1 cellular context compared by ENCODE assay signal in the genomic region with DNA sequence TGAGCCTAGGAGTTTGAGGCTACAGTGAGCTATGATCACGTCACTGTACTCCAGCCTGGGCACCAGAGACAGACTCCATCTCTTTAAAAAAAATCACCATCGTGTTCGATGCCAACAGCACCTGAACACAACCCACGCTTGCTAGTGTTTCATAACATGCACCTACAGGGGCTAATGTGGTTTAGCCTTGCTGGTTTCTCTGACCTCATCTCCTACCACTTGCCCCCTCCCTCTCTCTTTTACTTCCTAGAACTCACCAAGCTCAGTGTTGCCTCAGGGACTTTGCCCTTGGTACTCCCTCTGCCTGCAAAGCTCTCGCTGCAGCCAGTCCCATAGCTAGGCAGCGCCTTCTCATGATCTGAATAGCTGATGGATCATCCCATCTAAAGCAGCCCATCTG.
TF ChIP-seq lines count a peak whose summit lies in the region.

No MANE protein-coding gene starts in this region.

TF ChIP-seq in HepG2, 621 proteins besides CTCF, POLR2A, EP300 and RAD21 (continued from another document and continues in another):
- TF ChIP-seq, protein P1, sequence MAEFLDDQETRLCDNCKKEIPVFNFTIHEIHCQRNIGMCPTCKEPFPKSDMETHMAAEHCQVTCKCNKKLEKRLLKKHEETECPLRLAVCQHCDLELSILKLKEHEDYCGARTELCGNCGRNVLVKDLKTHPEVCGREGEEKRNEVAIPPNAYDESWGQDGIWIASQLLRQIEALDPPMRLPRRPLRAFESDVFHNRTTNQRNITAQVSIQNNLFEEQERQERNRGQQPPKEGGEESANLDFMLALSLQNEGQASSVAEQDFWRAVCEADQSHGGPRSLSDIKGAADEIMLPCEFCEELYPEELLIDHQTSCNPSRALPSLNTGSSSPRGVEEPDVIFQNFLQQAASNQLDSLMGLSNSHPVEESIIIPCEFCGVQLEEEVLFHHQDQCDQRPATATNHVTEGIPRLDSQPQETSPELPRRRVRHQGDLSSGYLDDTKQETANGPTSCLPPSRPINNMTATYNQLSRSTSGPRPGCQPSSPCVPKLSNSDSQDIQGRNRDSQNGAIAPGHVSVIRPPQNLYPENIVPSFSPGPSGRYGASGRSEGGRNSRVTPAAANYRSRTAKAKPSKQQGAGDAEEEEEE (CRISPR knock-in tag; IDR thresholded peaks at IDR 0.05; ENCODE audit: borderline replicate concordance), result no peak
- no peak for TF ChIP-seq NR2F2 (IDR thresholded peaks at IDR 0.05; ENCODE audit: borderline replicate concordance, low read depth)
- TF ChIP-seq, protein P2, sequence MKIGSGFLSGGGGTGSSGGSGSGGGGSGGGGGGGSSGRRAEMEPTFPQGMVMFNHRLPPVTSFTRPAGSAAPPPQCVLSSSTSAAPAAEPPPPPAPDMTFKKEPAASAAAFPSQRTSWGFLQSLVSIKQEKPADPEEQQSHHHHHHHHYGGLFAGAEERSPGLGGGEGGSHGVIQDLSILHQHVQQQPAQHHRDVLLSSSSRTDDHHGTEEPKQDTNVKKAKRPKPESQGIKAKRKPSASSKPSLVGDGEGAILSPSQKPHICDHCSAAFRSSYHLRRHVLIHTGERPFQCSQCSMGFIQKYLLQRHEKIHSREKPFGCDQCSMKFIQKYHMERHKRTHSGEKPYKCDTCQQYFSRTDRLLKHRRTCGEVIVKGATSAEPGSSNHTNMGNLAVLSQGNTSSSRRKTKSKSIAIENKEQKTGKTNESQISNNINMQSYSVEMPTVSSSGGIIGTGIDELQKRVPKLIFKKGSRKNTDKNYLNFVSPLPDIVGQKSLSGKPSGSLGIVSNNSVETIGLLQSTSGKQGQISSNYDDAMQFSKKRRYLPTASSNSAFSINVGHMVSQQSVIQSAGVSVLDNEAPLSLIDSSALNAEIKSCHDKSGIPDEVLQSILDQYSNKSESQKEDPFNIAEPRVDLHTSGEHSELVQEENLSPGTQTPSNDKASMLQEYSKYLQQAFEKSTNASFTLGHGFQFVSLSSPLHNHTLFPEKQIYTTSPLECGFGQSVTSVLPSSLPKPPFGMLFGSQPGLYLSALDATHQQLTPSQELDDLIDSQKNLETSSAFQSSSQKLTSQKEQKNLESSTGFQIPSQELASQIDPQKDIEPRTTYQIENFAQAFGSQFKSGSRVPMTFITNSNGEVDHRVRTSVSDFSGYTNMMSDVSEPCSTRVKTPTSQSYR (CRISPR knock-in tag; IDR thresholded peaks at IDR 0.05; ENCODE audit: borderline replicate concordance), result no peak
- no peak for TF ChIP-seq ZNF34 (CRISPR knock-in tag; IDR thresholded peaks at IDR 0.05; ENCODE audit: borderline replicate concordance)
- TF ChIP-seq HMG20B (CRISPR knock-in tag; conservative IDR thresholded peaks at IDR 0.05), result no peak
- peak; percentile 52; the same call in 1 of the 2 replicates for TF ChIP-seq MED1 (CRISPR knock-in tag; IDR thresholded peaks at IDR 0.05)
- TF ChIP-seq, protein P3, sequence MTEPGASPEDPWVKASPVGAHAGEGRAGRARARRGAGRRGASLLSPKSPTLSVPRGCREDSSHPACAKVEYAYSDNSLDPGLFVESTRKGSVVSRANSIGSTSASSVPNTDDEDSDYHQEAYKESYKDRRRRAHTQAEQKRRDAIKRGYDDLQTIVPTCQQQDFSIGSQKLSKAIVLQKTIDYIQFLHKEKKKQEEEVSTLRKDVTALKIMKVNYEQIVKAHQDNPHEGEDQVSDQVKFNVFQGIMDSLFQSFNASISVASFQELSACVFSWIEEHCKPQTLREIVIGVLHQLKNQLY (CRISPR knock-in tag; IDR thresholded peaks at IDR 0.05), result no peak
- no peak for TF ChIP-seq RFX5 (IDR thresholded peaks at IDR 0.05; ENCODE audit: low read depth, low read length)
- no peak for TF ChIP-seq ZNF567 (CRISPR knock-in tag; IDR thresholded peaks at IDR 0.05; ENCODE audit: borderline replicate concordance)
- TF ChIP-seq, protein P4, sequence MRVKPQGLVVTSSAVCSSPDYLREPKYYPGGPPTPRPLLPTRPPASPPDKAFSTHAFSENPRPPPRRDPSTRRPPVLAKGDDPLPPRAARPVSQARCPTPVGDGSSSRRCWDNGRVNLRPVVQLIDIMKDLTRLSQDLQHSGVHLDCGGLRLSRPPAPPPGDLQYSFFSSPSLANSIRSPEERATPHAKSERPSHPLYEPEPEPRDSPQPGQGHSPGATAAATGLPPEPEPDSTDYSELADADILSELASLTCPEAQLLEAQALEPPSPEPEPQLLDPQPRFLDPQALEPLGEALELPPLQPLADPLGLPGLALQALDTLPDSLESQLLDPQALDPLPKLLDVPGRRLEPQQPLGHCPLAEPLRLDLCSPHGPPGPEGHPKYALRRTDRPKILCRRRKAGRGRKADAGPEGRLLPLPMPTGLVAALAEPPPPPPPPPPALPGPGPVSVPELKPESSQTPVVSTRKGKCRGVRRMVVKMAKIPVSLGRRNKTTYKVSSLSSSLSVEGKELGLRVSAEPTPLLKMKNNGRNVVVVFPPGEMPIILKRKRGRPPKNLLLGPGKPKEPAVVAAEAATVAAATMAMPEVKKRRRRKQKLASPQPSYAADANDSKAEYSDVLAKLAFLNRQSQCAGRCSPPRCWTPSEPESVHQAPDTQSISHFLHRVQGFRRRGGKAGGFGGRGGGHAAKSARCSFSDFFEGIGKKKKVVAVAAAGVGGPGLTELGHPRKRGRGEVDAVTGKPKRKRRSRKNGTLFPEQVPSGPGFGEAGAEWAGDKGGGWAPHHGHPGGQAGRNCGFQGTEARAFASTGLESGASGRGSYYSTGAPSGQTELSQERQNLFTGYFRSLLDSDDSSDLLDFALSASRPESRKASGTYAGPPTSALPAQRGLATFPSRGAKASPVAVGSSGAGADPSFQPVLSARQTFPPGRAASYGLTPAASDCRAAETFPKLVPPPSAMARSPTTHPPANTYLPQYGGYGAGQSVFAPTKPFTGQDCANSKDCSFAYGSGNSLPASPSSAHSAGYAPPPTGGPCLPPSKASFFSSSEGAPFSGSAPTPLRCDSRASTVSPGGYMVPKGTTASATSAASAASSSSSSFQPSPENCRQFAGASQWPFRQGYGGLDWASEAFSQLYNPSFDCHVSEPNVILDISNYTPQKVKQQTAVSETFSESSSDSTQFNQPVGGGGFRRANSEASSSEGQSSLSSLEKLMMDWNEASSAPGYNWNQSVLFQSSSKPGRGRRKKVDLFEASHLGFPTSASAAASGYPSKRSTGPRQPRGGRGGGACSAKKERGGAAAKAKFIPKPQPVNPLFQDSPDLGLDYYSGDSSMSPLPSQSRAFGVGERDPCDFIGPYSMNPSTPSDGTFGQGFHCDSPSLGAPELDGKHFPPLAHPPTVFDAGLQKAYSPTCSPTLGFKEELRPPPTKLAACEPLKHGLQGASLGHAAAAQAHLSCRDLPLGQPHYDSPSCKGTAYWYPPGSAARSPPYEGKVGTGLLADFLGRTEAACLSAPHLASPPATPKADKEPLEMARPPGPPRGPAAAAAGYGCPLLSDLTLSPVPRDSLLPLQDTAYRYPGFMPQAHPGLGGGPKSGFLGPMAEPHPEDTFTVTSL (CRISPR knock-in tag; IDR thresholded peaks at IDR 0.05; ENCODE audit: borderline replicate concordance), result no peak
- no peak for TF ChIP-seq SNAPC2 (CRISPR knock-in tag; IDR thresholded peaks at IDR 0.05)
- no peak for TF ChIP-seq ZFP62 (CRISPR knock-in tag; IDR thresholded peaks at IDR 0.05)
- TF ChIP-seq REPIN1 (CRISPR knock-in tag; IDR thresholded peaks at IDR 0.05; ENCODE audit: borderline replicate concordance, low read depth), result no peak
- no peak for TF ChIP-seq ZNF101 (CRISPR knock-in tag; IDR thresholded peaks at IDR 0.05; ENCODE audit: borderline replicate concordance, low read depth)
- TF ChIP-seq, protein P5, sequence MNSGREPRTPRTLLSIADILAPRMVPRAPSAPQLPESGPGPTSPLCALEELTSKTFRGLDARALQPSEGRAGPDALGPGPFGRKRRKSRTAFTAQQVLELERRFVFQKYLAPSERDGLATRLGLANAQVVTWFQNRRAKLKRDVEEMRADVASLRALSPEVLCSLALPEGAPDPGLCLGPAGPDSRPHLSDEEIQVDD (CRISPR knock-in tag; IDR thresholded peaks at IDR 0.05; ENCODE audit: borderline replicate concordance), result no peak
- TF ChIP-seq ZNF772 (CRISPR knock-in tag; IDR thresholded peaks at IDR 0.05), result no peak
- TF ChIP-seq, protein P6, sequence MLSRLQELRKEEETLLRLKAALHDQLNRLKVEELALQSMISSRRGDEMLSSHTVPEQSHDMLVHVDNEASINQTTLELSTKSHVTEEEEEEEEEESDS (CRISPR knock-in tag; IDR thresholded peaks at IDR 0.05; ENCODE audit: borderline replicate concordance), result no peak
- TF ChIP-seq RORA (CRISPR knock-in tag; IDR thresholded peaks at IDR 0.05), result no peak
- TF ChIP-seq ZMAT3 (CRISPR knock-in tag; conservative IDR thresholded peaks at IDR 0.05), result 0 out of 2 replicates have a peak, but pooled peaks have one; percentile 34
- no peak for TF ChIP-seq U2AF2 (IDR thresholded peaks at IDR 0.05; ENCODE audit: low read depth, low read length)
- TF ChIP-seq, protein P7, sequence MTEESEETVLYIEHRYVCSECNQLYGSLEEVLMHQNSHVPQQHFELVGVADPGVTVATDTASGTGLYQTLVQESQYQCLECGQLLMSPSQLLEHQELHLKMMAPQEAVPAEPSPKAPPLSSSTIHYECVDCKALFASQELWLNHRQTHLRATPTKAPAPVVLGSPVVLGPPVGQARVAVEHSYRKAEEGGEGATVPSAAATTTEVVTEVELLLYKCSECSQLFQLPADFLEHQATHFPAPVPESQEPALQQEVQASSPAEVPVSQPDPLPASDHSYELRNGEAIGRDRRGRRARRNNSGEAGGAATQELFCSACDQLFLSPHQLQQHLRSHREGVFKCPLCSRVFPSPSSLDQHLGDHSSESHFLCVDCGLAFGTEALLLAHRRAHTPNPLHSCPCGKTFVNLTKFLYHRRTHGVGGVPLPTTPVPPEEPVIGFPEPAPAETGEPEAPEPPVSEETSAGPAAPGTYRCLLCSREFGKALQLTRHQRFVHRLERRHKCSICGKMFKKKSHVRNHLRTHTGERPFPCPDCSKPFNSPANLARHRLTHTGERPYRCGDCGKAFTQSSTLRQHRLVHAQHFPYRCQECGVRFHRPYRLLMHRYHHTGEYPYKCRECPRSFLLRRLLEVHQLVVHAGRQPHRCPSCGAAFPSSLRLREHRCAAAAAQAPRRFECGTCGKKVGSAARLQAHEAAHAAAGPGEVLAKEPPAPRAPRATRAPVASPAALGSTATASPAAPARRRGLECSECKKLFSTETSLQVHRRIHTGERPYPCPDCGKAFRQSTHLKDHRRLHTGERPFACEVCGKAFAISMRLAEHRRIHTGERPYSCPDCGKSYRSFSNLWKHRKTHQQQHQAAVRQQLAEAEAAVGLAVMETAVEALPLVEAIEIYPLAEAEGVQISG (CRISPR knock-in tag; IDR thresholded peaks at IDR 0.05), result 0 out of 2 replicates have a peak, but pooled peaks have one; percentile 33
- TF ChIP-seq, protein P8, sequence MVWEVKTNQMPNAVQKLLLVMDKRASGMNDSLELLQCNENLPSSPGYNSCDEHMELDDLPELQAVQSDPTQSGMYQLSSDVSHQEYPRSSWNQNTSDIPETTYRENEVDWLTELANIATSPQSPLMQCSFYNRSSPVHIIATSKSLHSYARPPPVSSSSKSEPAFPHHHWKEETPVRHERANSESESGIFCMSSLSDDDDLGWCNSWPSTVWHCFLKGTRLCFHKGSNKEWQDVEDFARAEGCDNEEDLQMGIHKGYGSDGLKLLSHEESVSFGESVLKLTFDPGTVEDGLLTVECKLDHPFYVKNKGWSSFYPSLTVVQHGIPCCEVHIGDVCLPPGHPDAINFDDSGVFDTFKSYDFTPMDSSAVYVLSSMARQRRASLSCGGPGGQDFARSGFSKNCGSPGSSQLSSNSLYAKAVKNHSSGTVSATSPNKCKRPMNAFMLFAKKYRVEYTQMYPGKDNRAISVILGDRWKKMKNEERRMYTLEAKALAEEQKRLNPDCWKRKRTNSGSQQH (CRISPR knock-in tag; IDR thresholded peaks at IDR 0.05; ENCODE audit: low read depth), result no peak
- TF ChIP-seq KDM1A (CRISPR knock-in tag; IDR thresholded peaks at IDR 0.05), result no peak
- no peak for TF ChIP-seq GTF3A (CRISPR knock-in tag; conservative IDR thresholded peaks at IDR 0.05)
- TF ChIP-seq ZSCAN9 (CRISPR knock-in tag; IDR thresholded peaks at IDR 0.05; ENCODE audit: borderline replicate concordance), result no peak
- no peak for TF ChIP-seq KDM4B (CRISPR knock-in tag; IDR thresholded peaks at IDR 0.05)
- TF ChIP-seq, protein P9, sequence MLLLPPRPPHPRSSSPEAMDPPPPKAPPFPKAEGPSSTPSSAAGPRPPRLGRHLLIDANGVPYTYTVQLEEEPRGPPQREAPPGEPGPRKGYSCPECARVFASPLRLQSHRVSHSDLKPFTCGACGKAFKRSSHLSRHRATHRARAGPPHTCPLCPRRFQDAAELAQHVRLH (CRISPR knock-in tag; IDR thresholded peaks at IDR 0.05; ENCODE audit: borderline replicate concordance, low read depth), result no peak
- TF ChIP-seq, protein P10, sequence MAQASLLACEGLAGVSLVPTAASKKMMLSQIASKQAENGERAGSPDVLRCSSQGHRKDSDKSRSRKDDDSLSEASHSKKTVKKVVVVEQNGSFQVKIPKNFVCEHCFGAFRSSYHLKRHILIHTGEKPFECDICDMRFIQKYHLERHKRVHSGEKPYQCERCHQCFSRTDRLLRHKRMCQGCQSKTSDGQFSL (CRISPR knock-in tag; IDR thresholded peaks at IDR 0.05), result no peak
- TF ChIP-seq ZFY (CRISPR knock-in tag; IDR thresholded peaks at IDR 0.05), result no peak
- no peak for TF ChIP-seq HCFC1 (IDR thresholded peaks at IDR 0.05; ENCODE audit: low read depth, low read length)
- no peak for TF ChIP-seq ZC3H4 (CRISPR knock-in tag; IDR thresholded peaks at IDR 0.05; ENCODE audit: borderline replicate concordance)
- TF ChIP-seq, protein P11, sequence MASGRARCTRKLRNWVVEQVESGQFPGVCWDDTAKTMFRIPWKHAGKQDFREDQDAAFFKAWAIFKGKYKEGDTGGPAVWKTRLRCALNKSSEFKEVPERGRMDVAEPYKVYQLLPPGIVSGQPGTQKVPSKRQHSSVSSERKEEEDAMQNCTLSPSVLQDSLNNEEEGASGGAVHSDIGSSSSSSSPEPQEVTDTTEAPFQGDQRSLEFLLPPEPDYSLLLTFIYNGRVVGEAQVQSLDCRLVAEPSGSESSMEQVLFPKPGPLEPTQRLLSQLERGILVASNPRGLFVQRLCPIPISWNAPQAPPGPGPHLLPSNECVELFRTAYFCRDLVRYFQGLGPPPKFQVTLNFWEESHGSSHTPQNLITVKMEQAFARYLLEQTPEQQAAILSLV (CRISPR knock-in tag; IDR thresholded peaks at IDR 0.05; ENCODE audit: borderline replicate concordance), result no peak
- TF ChIP-seq, protein P12, sequence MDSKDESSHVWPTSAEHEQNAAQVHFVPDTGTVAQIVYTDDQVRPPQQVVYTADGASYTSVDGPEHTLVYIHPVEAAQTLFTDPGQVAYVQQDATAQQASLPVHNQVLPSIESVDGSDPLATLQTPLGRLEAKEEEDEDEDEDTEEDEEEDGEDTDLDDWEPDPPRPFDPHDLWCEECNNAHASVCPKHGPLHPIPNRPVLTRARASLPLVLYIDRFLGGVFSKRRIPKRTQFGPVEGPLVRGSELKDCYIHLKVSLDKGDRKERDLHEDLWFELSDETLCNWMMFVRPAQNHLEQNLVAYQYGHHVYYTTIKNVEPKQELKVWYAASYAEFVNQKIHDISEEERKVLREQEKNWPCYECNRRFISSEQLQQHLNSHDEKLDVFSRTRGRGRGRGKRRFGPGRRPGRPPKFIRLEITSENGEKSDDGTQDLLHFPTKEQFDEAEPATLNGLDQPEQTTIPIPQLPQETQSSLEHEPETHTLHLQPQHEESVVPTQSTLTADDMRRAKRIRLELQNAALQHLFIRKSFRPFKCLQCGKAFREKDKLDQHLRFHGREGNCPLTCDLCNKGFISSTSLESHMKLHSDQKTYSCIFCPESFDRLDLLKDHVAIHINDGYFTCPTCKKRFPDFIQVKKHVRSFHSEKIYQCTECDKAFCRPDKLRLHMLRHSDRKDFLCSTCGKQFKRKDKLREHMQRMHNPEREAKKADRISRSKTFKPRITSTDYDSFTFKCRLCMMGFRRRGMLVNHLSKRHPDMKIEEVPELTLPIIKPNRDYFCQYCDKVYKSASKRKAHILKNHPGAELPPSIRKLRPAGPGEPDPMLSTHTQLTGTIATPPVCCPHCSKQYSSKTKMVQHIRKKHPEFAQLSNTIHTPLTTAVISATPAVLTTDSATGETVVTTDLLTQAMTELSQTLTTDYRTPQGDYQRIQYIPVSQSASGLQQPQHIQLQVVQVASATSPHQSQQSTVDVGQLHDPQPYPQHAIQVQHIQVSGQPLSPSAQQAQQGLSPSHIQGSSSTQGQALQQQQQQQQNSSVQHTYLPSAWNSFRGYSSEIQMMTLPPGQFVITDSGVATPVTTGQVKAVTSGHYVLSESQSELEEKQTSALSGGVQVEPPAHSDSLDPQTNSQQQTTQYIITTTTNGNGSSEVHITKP (CRISPR knock-in tag; IDR thresholded peaks at IDR 0.05; ENCODE audit: low read depth), result peak; percentile 48; the same call in 1 of the 2 replicates
